ENCODE assay signal across 8 cellular contexts in genomic region chr1:174157157-174157806, GRCh38. TPM values are rescaled to one million over a fixed set of nuclear protein-coding genes. Genes with fewer than 3 reads are reported as not detected.
DNase-seq lines count a peak whose midpoint lies in the region; ATAC-seq and TF ChIP-seq lines count a peak whose summit lies in the region.

No MANE protein-coding gene starts in this region.

- no peaks in the 10 kb centered on the region for H3K27me3 ChIP-seq in PC-9 (ENCODE audit: insufficient read depth, low read depth)

- no peaks in the 10 kb centered on the region for H4K20me1 ChIP-seq in PC-9 (ENCODE audit: insufficient read depth)

- intact Hi-C loops in activated CD4-positive, alpha-beta T cell treated with anti-CD3 and anti-CD28 coated beads, Interleukin-2, amount 10 ng/mL, durations not matched to agents 24 days and 14 days (cut with micrococcal nuclease) = loop anchor here (5.0 to 10.0 kb wide), 4 partner anchors 680 to 1622 kb away; partner anchors contain the start of genes PRDX6 and SUCO
- intact Hi-C loops in PC-9 (cut with micrococcal nuclease; ENCODE audit: unreplicated experiment) = loop anchor here (5.0 to 10.0 kb wide), 5 partner anchors 135 to 1102 kb away; partner anchors contain the start of genes GAS5, PRDX6, RC3H1 and SERPINC1

- H3K9me2 ChIP-seq in PC-9 (ENCODE audit: insufficient read depth) = no peaks in the 10 kb centered on the region

- no peaks in the 10 kb centered on the region for H3K36me3 ChIP-seq in PC-9 (ENCODE audit: low read depth)

- peak overlapping the region; percentile 89 for H3K4me2 ChIP-seq in PC-9

- CTCF ChIA-PET in PC-9 (lab: Charles Lee) = no interaction called here

- H3F3A ChIP-seq in PC-9 (ENCODE audit: insufficient read depth, low read depth) = peaks cover 28% of the 10 kb centered on the region

- H3K27me3 Mint-ChIP-seq in activated CD4-positive, alpha-beta T cell treated with anti-CD3 and anti-CD28 coated beads, Interleukin-2, amount 10 ng/mL, durations not matched to agents 24 days and 14 days = no peaks in the 10 kb centered on the region

- peak overlapping the region; percentile 55 for H3K4me3 Mint-ChIP-seq in activated CD4-positive, alpha-beta T cell treated with anti-CD3 and anti-CD28 coated beads, Interleukin-2, amount 10 ng/mL, durations not matched to agents 24 days and 14 days

- peaks cover 59% of the 10 kb centered on the region for H3K4me1 Mint-ChIP-seq in activated CD4-positive, alpha-beta T cell treated with anti-CD3 and anti-CD28 coated beads, Interleukin-2, amount 10 ng/mL, durations not matched to agents 24 days and 14 days

- POLR2A ChIA-PET in PC-9 (lab: Charles Lee; ENCODE audit: unreplicated experiment) = interaction anchor here (0.7 kb wide), 1 partner anchor 169 kb away, joined by 7 read pairs; no protein-coding TSS in a partner anchor

- no peak overlapping the region for H3K4me3 ChIP-seq in PC-9

- peaks cover 2% of the 10 kb centered on the region for H3K36me3 Mint-ChIP-seq in activated CD4-positive, alpha-beta T cell treated with anti-CD3 and anti-CD28 coated beads, Interleukin-2, amount 10 ng/mL, durations not matched to agents 24 days and 14 days (ENCODE audit: low read depth)

- DNase-seq in activated CD4-positive, alpha-beta T cell treated with anti-CD3 and anti-CD28 coated beads, Interleukin-2, amount 10 ng/mL, durations not matched to agents 24 days and 14 days = peak; percentile 78
- DNase-seq in activated CD4-positive, alpha-beta T cell treated with anti-CD3 and anti-CD28 coated beads, Interleukin-2, amount 50 U/mL, for 1 hour = no peak
- DNase-seq in PC-9 = no peak
- DNase-seq in stimulated activated CD4-positive, alpha-beta T cell treated with anti-CD3 and anti-CD28 coated beads, Interleukin-2, amount 100 ng/mL, for 24 hours = peak; percentile 20 to 47
- DNase-seq in DMS79 (lab: John Stamatoyannopoulos, UW) = no peak
- DNase-seq in GM03348 (ENCODE audit: low spot score) = no peak
- DNase-seq in D341Med (ENCODE audit: low spot score) = no peak

- H2AFZ ChIP-seq in PC-9 = no peak overlapping the region

- H3K9me3 Mint-ChIP-seq in activated CD4-positive, alpha-beta T cell treated with anti-CD3 and anti-CD28 coated beads, Interleukin-2, amount 10 ng/mL, durations not matched to agents 24 days and 14 days = no peaks in the 10 kb centered on the region

- H3K9me3 ChIP-seq in PC-9 (ENCODE audit: insufficient read depth, low read depth) = no peaks in the 10 kb centered on the region

- 0 out of 2 replicates have a peak, but pooled peaks cover 9% of the 10 kb centered on the region for H3K79me2 ChIP-seq in PC-9 (ENCODE audit: low read depth)

- peak overlapping the region; percentile 86 for H3K27ac Mint-ChIP-seq in activated CD4-positive, alpha-beta T cell treated with anti-CD3 and anti-CD28 coated beads, Interleukin-2, amount 10 ng/mL, durations not matched to agents 24 days and 14 days

- H3K4me1 ChIP-seq in PC-9 (replicated peaks; ENCODE audit: insufficient read depth) = peaks cover 38% of the 10 kb centered on the region

- no peak for TF ChIP-seq CTCF in PC-9 (conservative IDR thresholded peaks at IDR 0.05)

- no TSS peak for BruUV-seq in PC-9 (replicated peaks; lab: Mats Ljungman, UMichigan)

- ATAC-seq in HG02840 (IDR thresholded peaks at IDR 0.05; ENCODE audit: low FRiP score, unreplicated experiment) = peak; percentile 46

- no peak overlapping the region for H3K27ac ChIP-seq in PC-9

RNA-seq across cellular contexts. Expression of gene RABGAP1L, which starts 2.0 kb away (rescaled TPM):
- total RNA-seq in activated CD4-positive, alpha-beta T cell treated with anti-CD3 and anti-CD28 coated beads, Interleukin-2, amount 10 ng/mL, durations not matched to agents 24 days and 14 days = 36.9 and 37.2 TPM in 2 replicates
- 56.7 and 57.4 TPM in 2 replicates for total RNA-seq in PC-9 (2021)

Comparison
In these comparisons a context has a peak if more than half of its experiments do, and no peak if none do; other contexts are left out.
1. DNase-seq: peak in activated CD4-positive, alpha-beta T cell treated with anti-CD3 and anti-CD28 coated beads, Interleukin-2, amount 10 ng/mL, durations not matched to agents 24 days and 14 days (single experiment) and stimulated activated CD4-positive, alpha-beta T cell treated with anti-CD3 and anti-CD28 coated beads, Interleukin-2, amount 100 ng/mL, for 24 hours (2 of 2); none in activated CD4-positive, alpha-beta T cell treated with anti-CD3 and anti-CD28 coated beads, Interleukin-2, amount 50 U/mL, for 1 hour (single experiment), PC-9 (0 of 2), DMS79 (single experiment), GM03348 (single experiment) and D341Med (single experiment).